12 cellular contexts compared by ENCODE assay signal in genomic region chr16:19137201-19137601, GRCh38. TPM values are rescaled to one million over a fixed set of nuclear protein-coding genes. Genes with fewer than 3 reads are reported as not detected.
DNase-seq lines count a peak whose midpoint lies in the region; ATAC-seq and TF ChIP-seq lines count a peak whose summit lies in the region.
"Had no signal": no experiment of that assay in that cellular context is flagged by ENCODE, and none has a peak within 500 bp of the region (broad histone marks: within the 10 kb centered on the region; RNA-seq: fewer than 3 reads in every experiment).

No MANE protein-coding gene starts in this region.

- peak overlapping the region; percentile 84 for H3K27ac ChIP-seq in RWPE2 (ENCODE audit: poor library complexity, severe bottlenecking)
- peak overlapping the region; percentile 42 for H3K27ac ChIP-seq in upper lobe of right lung

- H3K9me3 ChIP-seq in RWPE2 (ENCODE audit: severe bottlenecking) = no peaks in the 10 kb centered on the region
- H3K9me3 ChIP-seq in upper lobe of right lung = no peaks in the 10 kb centered on the region

- no peaks in the 10 kb centered on the region for H3K9me3 Mint-ChIP-seq in activated naive CD8-positive, alpha-beta T cell treated with anti-CD3 and anti-CD28 coated beads, Interleukin-2, amount 50 U/mL, for 24 hours
- H3K9me3 Mint-ChIP-seq in activated naive CD8-positive, alpha-beta T cell treated with anti-CD3 and anti-CD28 coated beads for 36 hours = no peaks in the 10 kb centered on the region
- H3K9me3 Mint-ChIP-seq in T-helper 2 cell treated with Interferon-gamma antibody and Interleukin-4, amounts not matched to agents 5 μg/mL and 100 μg/mL, for 36 hours = no peaks in the 10 kb centered on the region
- H3K9me3 Mint-ChIP-seq: activated CD4-positive, alpha-beta memory T cell treated with anti-CD3 and anti-CD28 coated beads for 36 hours had no signal

- no peak overlapping the region for H3K4me3 ChIP-seq in RWPE2 (ENCODE audit: severe bottlenecking)
- H3K4me3 ChIP-seq in fibroblast of villous mesenchyme (ENCODE audit: low read depth, low read length) = no peak overlapping the region
- no peak overlapping the region for H3K4me3 ChIP-seq in upper lobe of right lung

- H3K36me3 ChIP-seq in RWPE2 (ENCODE audit: low read depth) (no peaks in the 10 kb centered on the region), upper lobe of right lung (no peaks in the 10 kb centered on the region)

- no peak overlapping the region for H3K27ac Mint-ChIP-seq in activated naive CD8-positive, alpha-beta T cell treated with anti-CD3 and anti-CD28 coated beads, Interleukin-2, amount 50 U/mL, for 24 hours
- H3K27ac Mint-ChIP-seq in activated naive CD8-positive, alpha-beta T cell treated with anti-CD3 and anti-CD28 coated beads for 36 hours = no peak overlapping the region
- no peak overlapping the region for H3K27ac Mint-ChIP-seq in T-helper 2 cell treated with Interferon-gamma antibody and Interleukin-4, amounts not matched to agents 5 μg/mL and 100 μg/mL, for 36 hours
- H3K27ac Mint-ChIP-seq: activated CD4-positive, alpha-beta memory T cell treated with anti-CD3 and anti-CD28 coated beads for 36 hours had no signal

- in situ Hi-C loops in GM13977 (cut with MboI; ENCODE audit: low pct_unique_long_range_greater_than_20kb, low sequenced_read_pairs, unreplicated experiment) = no loop called here

- peaks cover 16% of the 10 kb centered on the region for H3K27me3 Mint-ChIP-seq in activated naive CD8-positive, alpha-beta T cell treated with anti-CD3 and anti-CD28 coated beads, Interleukin-2, amount 50 U/mL, for 24 hours
- peaks cover 19% of the 10 kb centered on the region for H3K27me3 Mint-ChIP-seq in activated naive CD8-positive, alpha-beta T cell treated with anti-CD3 and anti-CD28 coated beads for 36 hours
- peaks cover 6% of the 10 kb centered on the region for H3K27me3 Mint-ChIP-seq in T-helper 2 cell treated with Interferon-gamma antibody and Interleukin-4, amounts not matched to agents 5 μg/mL and 100 μg/mL, for 36 hours (ENCODE audit: low read depth)

- H3K4me1 ChIP-seq in RWPE2 (ENCODE audit: insufficient read depth, poor library complexity, severe bottlenecking) (peaks cover 42% of the 10 kb centered on the region), upper lobe of right lung (peaks cover 53% of the 10 kb centered on the region)

- ATAC-seq in activated naive CD8-positive, alpha-beta T cell treated with anti-CD3 and anti-CD28 coated beads, Interleukin-2, amount 50 U/mL, for 24 hours = peak; percentile 33
- peak; percentile 47; the same call in 2 of the 3 replicates for ATAC-seq in RWPE2 (ENCODE audit: low read depth)
- ATAC-seq in upper lobe of right lung = no peak

- DNase-seq in activated naive CD8-positive, alpha-beta T cell treated with anti-CD3 and anti-CD28 coated beads, Interleukin-2, amount 50 U/mL, for 24 hours = no peak
- no peak for DNase-seq in activated naive CD8-positive, alpha-beta T cell treated with anti-CD3 and anti-CD28 coated beads for 36 hours
- DNase-seq in RWPE2 (ENCODE audit: low spot score) (no peak), fibroblast of villous mesenchyme (ENCODE audit: low read depth) (peak; percentile 81), upper lobe of right lung (no peak), GM13977 (ENCODE audit: low spot score) (no peak)
- no peak for DNase-seq in activated CD4-positive, alpha-beta T cell treated with anti-CD3 and anti-CD28 coated beads for 1 hour
- no peak for DNase-seq in T-helper 2 cell treated with Interferon-gamma antibody and Interleukin-4, amounts not matched to agents 5 μg/mL and 100 μg/mL, for 36 hours (ENCODE audit: low spot score)
- DNase-seq: activated CD4-positive, alpha-beta memory T cell treated with anti-CD3 and anti-CD28 coated beads for 36 hours; activated effector memory CD4-positive, alpha-beta T cell treated with anti-CD3 and anti-CD28 coated beads, Interleukin-2, amount 50 U/mL, for 16 hours; dermis blood vessel endothelial cell; NCI-H774 had no signal

- H3K27me3 ChIP-seq in RWPE2 (ENCODE audit: insufficient read depth, poor library complexity, severe bottlenecking) = no peaks in the 10 kb centered on the region
- H3K27me3 ChIP-seq in upper lobe of right lung = no peaks in the 10 kb centered on the region

- intact Hi-C loops in upper lobe of right lung (cut with DNase I) = no loop called here

- TF ChIP-seq CTCF in RWPE2 (IDR thresholded peaks at IDR 0.05; ENCODE audit: poor library complexity, severe bottlenecking) (no peak), fibroblast of villous mesenchyme (IDR thresholded peaks at IDR 0.05; ENCODE audit: insufficient read depth, low read depth, low read length) (no peak), upper lobe of right lung (IDR thresholded peaks at IDR 0.05) (no peak), GM13977 (IDR thresholded peaks at IDR 0.05; ENCODE audit: extremely low read depth, insufficient read depth, missing control alignments) (no peak)

- peaks cover 6% of the 10 kb centered on the region for H3K4me1 Mint-ChIP-seq in activated naive CD8-positive, alpha-beta T cell treated with anti-CD3 and anti-CD28 coated beads, Interleukin-2, amount 50 U/mL, for 24 hours
- H3K4me1 Mint-ChIP-seq in activated naive CD8-positive, alpha-beta T cell treated with anti-CD3 and anti-CD28 coated beads for 36 hours = no peaks in the 10 kb centered on the region
- H3K4me1 Mint-ChIP-seq in T-helper 2 cell treated with Interferon-gamma antibody and Interleukin-4, amounts not matched to agents 5 μg/mL and 100 μg/mL, for 36 hours (ENCODE audit: low read depth) = peaks cover under 1% of the 10 kb centered on the region

- H3K4me3 Mint-ChIP-seq in activated naive CD8-positive, alpha-beta T cell treated with anti-CD3 and anti-CD28 coated beads, Interleukin-2, amount 50 U/mL, for 24 hours = no peak overlapping the region
- no peak overlapping the region for H3K4me3 Mint-ChIP-seq in activated naive CD8-positive, alpha-beta T cell treated with anti-CD3 and anti-CD28 coated beads for 36 hours
- H3K4me3 Mint-ChIP-seq in T-helper 2 cell treated with Interferon-gamma antibody and Interleukin-4, amounts not matched to agents 5 μg/mL and 100 μg/mL, for 36 hours = no peak overlapping the region
- H3K4me3 Mint-ChIP-seq: activated CD4-positive, alpha-beta memory T cell treated with anti-CD3 and anti-CD28 coated beads for 36 hours had no signal

- no peaks in the 10 kb centered on the region for H3K36me3 Mint-ChIP-seq in activated naive CD8-positive, alpha-beta T cell treated with anti-CD3 and anti-CD28 coated beads, Interleukin-2, amount 50 U/mL, for 24 hours (ENCODE audit: low read depth)
- no peaks in the 10 kb centered on the region for H3K36me3 Mint-ChIP-seq in activated naive CD8-positive, alpha-beta T cell treated with anti-CD3 and anti-CD28 coated beads for 36 hours
- no peaks in the 10 kb centered on the region for H3K36me3 Mint-ChIP-seq in T-helper 2 cell treated with Interferon-gamma antibody and Interleukin-4, amounts not matched to agents 5 μg/mL and 100 μg/mL, for 36 hours (ENCODE audit: low read depth)
- H3K36me3 Mint-ChIP-seq: activated CD4-positive, alpha-beta memory T cell treated with anti-CD3 and anti-CD28 coated beads for 36 hours had no signal

RNA-seq across cellular contexts. Expression of gene ITPRIPL2, which starts 23.4 kb away (rescaled TPM):
- total RNA-seq in activated naive CD8-positive, alpha-beta T cell treated with anti-CD3 and anti-CD28 coated beads for 36 hours = under 1 TPM; 0.35 to 0.38 TPM
- total RNA-seq in fibroblast of villous mesenchyme (40.3 and 46.2 TPM in 2 replicates), upper lobe of right lung (68.9 TPM)

RNA-seq across cellular contexts. Expression of gene SYT17, which starts 30.8 kb away (rescaled TPM):
- total RNA-seq in activated naive CD8-positive, alpha-beta T cell treated with anti-CD3 and anti-CD28 coated beads for 36 hours = under 1 TPM in 1 of 2 experiments, not detected in 1; 0.14 TPM
- total RNA-seq in fibroblast of villous mesenchyme (under 0.01 TPM in 2 replicates), upper lobe of right lung (13.7 TPM)

Comparison
In these comparisons a context has a peak if more than half of its experiments do, and no peak if none do; other contexts are left out.
1. RNA of gene ITPRIPL2, which starts 23.4 kb away (total RNA-seq): 68.9 TPM in upper lobe of right lung (single experiment) and 40.3 to 46.2 TPM in fibroblast of villous mesenchyme; 0.35 to 0.38 TPM in activated naive CD8-positive, alpha-beta T cell treated with anti-CD3 and anti-CD28 coated beads for 36 hours; every median in the first group is over 10 times any median in the second.
2. RNA of gene SYT17, which starts 30.8 kb away (total RNA-seq): 13.7 TPM in upper lobe of right lung (single experiment); 0.14 TPM in activated naive CD8-positive, alpha-beta T cell treated with anti-CD3 and anti-CD28 coated beads for 36 hours and under 0.01 TPM in fibroblast of villous mesenchyme; every median in the first group is over 10 times any median in the second.